Comparison of ENCODE assay signal across 1 cellular context in the genomic region with DNA sequence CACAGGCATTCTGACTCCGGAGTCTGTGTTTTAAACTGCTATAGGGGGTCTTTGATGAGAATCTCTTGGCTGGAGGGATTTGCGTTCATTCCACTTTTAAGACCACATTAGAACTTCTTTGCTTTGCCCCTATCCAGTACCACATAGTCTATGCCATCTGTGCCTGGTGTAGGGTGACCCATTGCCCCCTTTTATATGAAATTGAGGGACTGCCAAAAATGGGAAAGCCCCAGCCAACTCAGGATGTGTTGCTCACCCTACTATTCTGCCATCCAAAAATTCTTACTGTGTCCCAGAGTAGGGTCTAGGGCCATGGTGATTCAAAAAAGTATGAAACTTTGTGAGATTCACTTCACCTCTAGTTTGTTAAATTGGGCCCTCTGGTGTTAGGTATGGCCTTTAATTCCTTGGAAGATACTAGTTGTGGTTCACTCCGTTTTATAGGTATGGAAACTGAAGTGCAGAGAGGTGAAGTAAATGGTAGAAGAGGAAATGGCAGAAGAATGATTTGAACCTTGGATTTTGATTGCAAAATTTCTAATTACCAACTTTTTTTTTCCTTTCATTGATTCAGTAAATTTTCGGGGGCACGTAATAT.
TF ChIP-seq lines count a peak whose summit lies in the region.

No MANE protein-coding gene starts in this region.

TF ChIP-seq in HepG2, 621 proteins besides CTCF, POLR2A, EP300 and RAD21 (continued from another document):
- TF ChIP-seq, protein P1, sequence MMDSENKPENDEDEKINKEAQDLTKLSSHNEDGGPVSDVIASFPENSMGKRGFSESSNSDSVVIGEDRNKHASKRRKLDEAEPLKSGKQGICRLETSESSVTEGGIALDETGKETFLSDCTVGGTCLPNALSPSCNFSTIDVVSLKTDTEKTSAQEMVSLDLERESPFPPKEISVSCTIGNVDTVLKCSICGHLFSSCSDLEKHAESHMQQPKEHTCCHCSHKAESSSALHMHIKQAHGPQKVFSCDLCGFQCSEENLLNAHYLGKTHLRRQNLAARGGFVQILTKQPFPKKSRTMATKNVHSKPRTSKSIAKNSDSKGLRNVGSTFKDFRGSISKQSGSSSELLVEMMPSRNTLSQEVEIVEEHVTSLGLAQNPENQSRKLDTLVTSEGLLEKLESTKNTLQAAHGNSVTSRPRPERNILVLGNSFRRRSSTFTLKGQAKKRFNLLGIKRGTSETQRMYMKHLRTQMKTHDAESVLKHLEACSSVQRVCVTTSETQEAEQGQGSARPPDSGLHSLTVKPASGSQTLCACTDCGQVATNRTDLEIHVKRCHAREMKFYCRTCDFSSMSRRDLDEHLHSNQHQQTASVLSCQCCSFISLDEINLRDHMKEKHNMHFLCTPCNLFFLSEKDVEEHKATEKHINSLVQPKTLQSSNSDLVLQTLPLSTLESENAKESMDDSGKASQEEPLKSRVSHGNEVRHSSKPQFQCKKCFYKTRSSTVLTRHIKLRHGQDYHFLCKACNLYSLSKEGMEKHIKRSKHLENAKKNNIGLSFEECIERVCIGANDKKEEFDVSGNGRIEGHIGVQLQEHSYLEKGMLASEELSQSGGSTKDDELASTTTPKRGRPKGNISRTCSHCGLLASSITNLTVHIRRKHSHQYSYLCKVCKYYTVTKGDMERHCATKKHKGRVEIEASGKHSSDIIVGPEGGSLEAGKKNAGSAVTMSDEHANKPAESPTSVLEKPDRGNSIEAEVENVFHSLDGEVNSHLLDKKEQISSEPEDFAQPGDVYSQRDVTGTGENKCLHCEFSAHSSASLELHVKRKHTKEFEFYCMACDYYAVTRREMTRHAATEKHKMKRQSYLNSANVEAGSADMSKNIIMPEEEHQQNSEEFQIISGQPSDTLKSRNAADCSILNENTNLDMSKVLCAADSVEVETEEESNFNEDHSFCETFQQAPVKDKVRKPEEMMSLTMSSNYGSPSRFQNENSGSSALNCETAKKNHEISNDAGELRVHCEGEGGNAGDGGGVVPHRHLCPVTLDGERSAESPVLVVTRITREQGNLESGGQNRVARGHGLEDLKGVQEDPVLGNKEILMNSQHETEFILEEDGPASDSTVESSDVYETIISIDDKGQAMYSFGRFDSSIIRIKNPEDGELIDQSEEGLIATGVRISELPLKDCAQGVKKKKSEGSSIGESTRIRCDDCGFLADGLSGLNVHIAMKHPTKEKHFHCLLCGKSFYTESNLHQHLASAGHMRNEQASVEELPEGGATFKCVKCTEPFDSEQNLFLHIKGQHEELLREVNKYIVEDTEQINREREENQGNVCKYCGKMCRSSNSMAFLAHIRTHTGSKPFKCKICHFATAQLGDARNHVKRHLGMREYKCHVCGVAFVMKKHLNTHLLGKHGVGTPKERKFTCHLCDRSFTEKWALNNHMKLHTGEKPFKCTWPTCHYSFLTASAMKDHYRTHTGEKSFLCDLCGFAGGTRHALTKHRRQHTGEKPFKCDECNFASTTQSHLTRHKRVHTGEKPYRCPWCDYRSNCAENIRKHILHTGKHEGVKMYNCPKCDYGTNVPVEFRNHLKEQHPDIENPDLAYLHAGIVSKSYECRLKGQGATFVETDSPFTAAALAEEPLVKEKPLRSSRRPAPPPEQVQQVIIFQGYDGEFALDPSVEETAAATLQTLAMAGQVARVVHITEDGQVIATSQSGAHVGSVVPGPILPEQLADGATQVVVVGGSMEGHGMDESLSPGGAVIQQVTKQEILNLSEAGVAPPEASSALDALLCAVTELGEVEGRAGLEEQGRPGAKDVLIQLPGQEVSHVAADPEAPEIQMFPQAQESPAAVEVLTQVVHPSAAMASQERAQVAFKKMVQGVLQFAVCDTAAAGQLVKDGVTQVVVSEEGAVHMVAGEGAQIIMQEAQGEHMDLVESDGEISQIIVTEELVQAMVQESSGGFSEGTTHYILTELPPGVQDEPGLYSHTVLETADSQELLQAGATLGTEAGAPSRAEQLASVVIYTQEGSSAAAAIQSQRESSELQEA (CRISPR knock-in tag; IDR thresholded peaks at IDR 0.05; ENCODE audit: not compliant biosample characterization): no peak
- TF ChIP-seq MBNL3 (CRISPR knock-in tag; conservative IDR thresholded peaks at IDR 0.05) (no peak), KLF11 (CRISPR knock-in tag; IDR thresholded peaks at IDR 0.05) (peak; percentile 29; the same call in 1 of the 2 replicates), SOX5 (CRISPR knock-in tag; IDR thresholded peaks at IDR 0.05; ENCODE audit: borderline replicate concordance) (no peak), GATAD2A (CRISPR knock-in tag; IDR thresholded peaks at IDR 0.05) (no peak), ZNF333 (CRISPR knock-in tag; IDR thresholded peaks at IDR 0.05; ENCODE audit: borderline replicate concordance) (no peak), ZNF296 (CRISPR knock-in tag; conservative IDR thresholded peaks at IDR 0.05) (no peak), ZNF230 (CRISPR knock-in tag; IDR thresholded peaks at IDR 0.05) (no peak), ZNF598 (CRISPR knock-in tag; IDR thresholded peaks at IDR 0.05; ENCODE audit: borderline replicate concordance) (no peak)
